ENCODE assay signal across 8 cellular contexts in genomic region chr1:85692730-85693314, GRCh38. TPM values are rescaled to one million over a fixed set of nuclear protein-coding genes. Genes with fewer than 3 reads are reported as not detected.
DNase-seq lines count a peak whose midpoint lies in the region; ATAC-seq, FAIRE-seq and TF ChIP-seq lines count a peak whose summit lies in the region.

No MANE protein-coding gene starts in this region.

- DNase-seq in Right ventricle myocardium superior (no peak), left cardiac atrium (no peak), left ventricle myocardium superior (no peak), urothelium cell line (ENCODE audit: low spot score) (peak; percentile 6), left colon (no peak), cerebellar nuclear complex (lab: John Stamatoyannopoulos, UW) (no peak)

- no peak for FAIRE-seq in urothelium cell line (lab: Jason Lieb, UNC)

- intact Hi-C loops in Right ventricle myocardium superior (cut with DNase I), result loop anchor here (5.0 to 10.0 kb wide), 3 partner anchors 111 to 386 kb away; partner anchors contain the start of gene CCN1
- intact Hi-C loops in left cardiac atrium (cut with DNase I), result loop anchor here (5.0 kb wide), 3 partner anchors 111 to 386 kb away; partner anchors contain the start of gene CCN1 (in 1 of the 2)
- intact Hi-C loops in left ventricle myocardium superior (cut with micrococcal nuclease), result loop anchor here (5.0 to 10.0 kb wide), 3 partner anchors 111 to 386 kb away; partner anchors contain the start of gene CCN1
- intact Hi-C loops in left colon (cut with DNase I, micrococcal nuclease), result no loop called here

- ATAC-seq in Right ventricle myocardium superior (ENCODE audit: poor library complexity) (peak; percentile 64), left cardiac atrium (no peak), SK-N-SH treated with all-trans-retinoic acid at 6 μM for 48 hours (peak; percentile 77), left ventricle myocardium superior (peak; percentile 44), left colon (no peak), HG03439 (IDR thresholded peaks at IDR 0.05; ENCODE audit: unreplicated experiment) (no peak)

TF ChIP-seq in SK-N-SH treated with all-trans-retinoic acid at 6 μM for 48 hours, 23 proteins besides CTCF, POLR2A, EP300 and RAD21:
- TF ChIP-seq OSR1 (CRISPR knock-in tag; IDR thresholded peaks at IDR 0.05) (no peak), CSRNP3 (CRISPR knock-in tag; IDR thresholded peaks at IDR 0.05) (no peak), SNAI2 (CRISPR knock-in tag; IDR thresholded peaks at IDR 0.05) (no peak), BACH2 (CRISPR knock-in tag; IDR thresholded peaks at IDR 0.05; ENCODE audit: borderline replicate concordance) (no peak), TOX (CRISPR knock-in tag; IDR thresholded peaks at IDR 0.05; ENCODE audit: borderline replicate concordance) (no peak), ZFP3 (CRISPR knock-in tag; IDR thresholded peaks at IDR 0.05) (no peak), TCF4 (CRISPR knock-in tag; IDR thresholded peaks at IDR 0.05; ENCODE audit: borderline replicate concordance) (no peak), CSDC2 (CRISPR knock-in tag; IDR thresholded peaks at IDR 0.05) (no peak), GLIS3 (CRISPR knock-in tag; IDR thresholded peaks at IDR 0.05) (no peak), POU6F1 (CRISPR knock-in tag; IDR thresholded peaks at IDR 0.05; ENCODE audit: borderline replicate concordance, low read depth) (no peak), ZC3H10 (CRISPR knock-in tag; IDR thresholded peaks at IDR 0.05) (no peak), ESRRG (CRISPR knock-in tag; IDR thresholded peaks at IDR 0.05) (no peak), TSHZ2 (CRISPR knock-in tag; IDR thresholded peaks at IDR 0.05) (no peak)
TF ChIP-seq in SK-N-SH treated with all-trans-retinoic acid at 6 μM for 48 hours: peak in this region for 0.

RNA-seq across cellular contexts. Expression of gene ZNHIT6, which starts 15.4 kb away (rescaled TPM):
- 8.2 TPM for total RNA-seq in Right ventricle myocardium superior
- total RNA-seq in left cardiac atrium, result 10 to 100 TPM in 1 of 2 donors, 1 to 10 TPM in 1; 8.3 to 13.3 TPM
- total RNA-seq in left ventricle myocardium superior, result 10.5 TPM
- total RNA-seq in left colon, result 1 to 10 TPM; 7.5 to 9.5 TPM

Comparison
In these comparisons a context has a peak if more than half of its experiments do, and no peak if none do; other contexts are left out.
1. ATAC-seq: peak in Right ventricle myocardium superior (single experiment), SK-N-SH treated with all-trans-retinoic acid at 6 μM for 48 hours (single experiment) and left ventricle myocardium superior (single experiment); none in left cardiac atrium (0 of 2), left colon (single experiment) and HG03439 (single experiment).
2. intact Hi-C loops: an anchor here in Right ventricle myocardium superior (5.0 to 10.0 kb wide), left cardiac atrium (5.0 kb wide) and left ventricle myocardium superior (5.0 to 10.0 kb wide); none called in left colon.